ENCODE assay signal across 22 cellular contexts in the genomic region with DNA sequence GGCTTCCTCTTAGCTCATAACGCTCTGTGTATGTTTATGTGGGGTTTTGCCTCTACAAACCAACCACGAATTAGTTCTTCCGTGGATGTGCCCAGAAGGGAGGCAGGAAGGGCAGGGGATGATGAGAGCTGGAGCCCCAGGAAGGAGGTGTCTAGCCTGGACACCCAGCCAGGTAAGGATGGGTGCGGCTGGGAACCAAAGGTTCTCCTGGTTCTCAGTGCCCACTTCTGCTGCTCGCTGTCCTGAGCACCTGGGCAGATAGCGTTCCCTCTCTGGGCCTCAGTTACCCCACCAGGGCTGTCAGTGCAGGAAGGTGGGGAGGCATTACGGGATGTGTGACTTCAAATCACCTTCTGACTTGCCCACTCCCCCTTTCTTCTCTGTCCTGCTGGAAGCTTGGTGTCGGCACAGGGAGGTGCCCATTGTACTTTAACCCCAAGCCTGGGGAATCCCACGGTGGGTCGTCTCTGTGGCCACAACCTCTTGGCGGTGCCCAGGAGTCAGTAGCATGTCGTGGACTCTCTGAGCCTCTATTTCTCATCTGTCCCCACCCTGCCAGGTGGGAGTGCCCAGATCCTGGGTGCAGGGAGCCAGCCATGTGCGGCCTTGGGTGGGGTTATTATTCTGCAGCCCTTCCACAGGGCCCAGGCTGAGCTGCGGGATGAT. TPM values are rescaled to one million over a fixed set of nuclear protein-coding genes. Genes with fewer than 3 reads are reported as not detected.
A peak's percentile ranks its signal among the peaks of the same experiment; 100 is the strongest.
DNase-seq lines count a peak whose midpoint lies in the region; TF ChIP-seq lines count a peak whose summit lies in the region.
"Had no signal": no experiment of that assay in that cellular context is flagged by ENCODE, and none has a peak within 500 bp of the region (broad histone marks: within the 10 kb centered on the region; RNA-seq: fewer than 3 reads in every experiment).

No MANE protein-coding gene starts in this region.

- H3K9me3 ChIP-seq in BLaER1 (no peaks in the 10 kb centered on the region), left ventricle myocardium inferior (replicated peaks) (no peaks in the 10 kb centered on the region)
- H3K9me3 ChIP-seq: ascending aorta, Caco-2, neutrophil had no signal

- peak overlapping the region; percentile 74 for H3K9ac ChIP-seq in BLaER1

- peak overlapping the region; percentile 89 for H3K4me2 ChIP-seq in BLaER1

- TF ChIP-seq CTCF in left ventricle myocardium inferior (IDR thresholded peaks at IDR 0.05; ENCODE audit: borderline replicate concordance): no peak

- no peak overlapping the region for H3K4me3 ChIP-seq in BLaER1
- no peak overlapping the region for H3K4me3 ChIP-seq in left ventricle myocardium inferior
- H3K4me3 ChIP-seq: ascending aorta, coronary artery had no signal

- H3K36me3 ChIP-seq in BLaER1 (no peaks in the 10 kb centered on the region), left ventricle myocardium inferior (no peaks in the 10 kb centered on the region)
- H3K36me3 ChIP-seq: ascending aorta, neutrophil had no signal

- H3K4me1 ChIP-seq in BLaER1 (peaks cover 38% of the 10 kb centered on the region), left ventricle myocardium inferior (peaks cover 24% of the 10 kb centered on the region)
- H3K4me1 ChIP-seq: ascending aorta, Caco-2 had no signal

- no peaks in the 10 kb centered on the region for H4K20me1 ChIP-seq in BLaER1

- intact Hi-C loops in left ventricle myocardium inferior (cut with micrococcal nuclease): no loop called here
- intact Hi-C loops in posterior vena cava (cut with DNase I): loop anchor here in 1 of 2 donors (1.0 to 5.0 kb wide), 2 partner anchors 26 to 1000 kb away; no protein-coding TSS in a partner anchor

- H3K27me3 ChIP-seq in BLaER1 (no peaks in the 10 kb centered on the region), left ventricle myocardium inferior (ENCODE audit: low read depth) (peaks cover 5% of the 10 kb centered on the region)
- H3K27me3 ChIP-seq: ascending aorta, neutrophil had no signal

- H3K27ac ChIP-seq in BLaER1: peak overlapping the region; percentile 68
- H3K27ac ChIP-seq in left ventricle myocardium inferior (replicated peaks): peak overlapping the region; percentile 19
- H3K27ac ChIP-seq: ascending aorta, C4-2B, coronary artery, epithelial cell of prostate, neutrophil had no signal

- DNase-seq in D341Med (ENCODE audit: low spot score) (peak; percentile 3), left ventricle myocardium inferior (no peak), posterior vena cava (ENCODE audit: low spot score) (peak; percentile 57), middle frontal gyrus (ENCODE audit: extremely low spot score, low spot score) (no peak), dedifferentiated amniotic fluid mesenchymal stem cell (ENCODE audit: extremely low spot score) (no peak)
- no peak for DNase-seq in activated CD4-positive, alpha-beta T cell treated with anti-CD3 and anti-CD28 coated beads for 48 hours
- DNase-seq: activated CD8-positive, alpha-beta T cell treated with anti-CD3 and anti-CD28 coated beads for 36 hours; effector memory CD4-positive, alpha-beta T cell; H7; immature natural killer cell; Kasumi-1; mesendoderm; NCI-H146; NCI-H2107; NCI-H446 had no signal

RNA-seq across cellular contexts. Expression of a gene that starts 18.7 kb away (rescaled TPM):
- total RNA-seq in left ventricle myocardium inferior (123 TPM), posterior vena cava (10 to 100 TPM; 48.7 to 54.1 TPM)

Comparison
In these comparisons a context has a peak if more than half of its experiments do, and no peak if none do; other contexts are left out.
1. DNase-seq: peak in D341Med (single experiment) and posterior vena cava (single experiment); none in left ventricle myocardium inferior (single experiment), middle frontal gyrus (single experiment), dedifferentiated amniotic fluid mesenchymal stem cell (single experiment) and activated CD4-positive, alpha-beta T cell treated with anti-CD3 and anti-CD28 coated beads for 48 hours (single experiment).